ENCODE assay signal across 11 cellular contexts in genomic region chr13:100789968-100790367, GRCh38.
DNase-seq lines count a peak whose midpoint lies in the region; ATAC-seq and TF ChIP-seq lines count a peak whose summit lies in the region.
"Had no signal": no experiment of that assay in that cellular context is flagged by ENCODE, and none has a peak within 500 bp of the region (broad histone marks: within the 10 kb centered on the region; RNA-seq: fewer than 3 reads in every experiment).

No MANE protein-coding gene starts in this region.

- no peaks in the 10 kb centered on the region for H4K20me1 ChIP-seq in GM23338 (replicated peaks; ENCODE audit: insufficient read depth)

- no peaks in the 10 kb centered on the region for H3K36me3 ChIP-seq in GM23338 (ENCODE audit: insufficient read depth)
- H3K36me3 ChIP-seq in mesendoderm (ENCODE audit: control insufficient read depth, insufficient read depth, low read length), result no peaks in the 10 kb centered on the region
- H3K36me3 ChIP-seq: neutrophil had no signal

- no peak overlapping the region for H3K4me2 ChIP-seq in GM23338
- H3K4me2 ChIP-seq in mesendoderm (ENCODE audit: low read length), result no peak overlapping the region

- H3K27me3 ChIP-seq in GM23338 (ENCODE audit: insufficient read depth) (no peaks in the 10 kb centered on the region), mesendoderm (ENCODE audit: insufficient read depth, low read length, poor library complexity) (no peaks in the 10 kb centered on the region)
- H3K27me3 ChIP-seq: neutrophil had no signal

- H2BK5ac ChIP-seq in mesendoderm (ENCODE audit: low read length), result no peak overlapping the region

- no peak overlapping the region for H3K27ac ChIP-seq in GM23338 (ENCODE audit: low read depth)
- no peak overlapping the region for H3K27ac ChIP-seq in mesendoderm (ENCODE audit: low read depth, low read length)
- H3K27ac ChIP-seq: neutrophil had no signal

- no peak for TF ChIP-seq CTCF in GM23338 (conservative IDR thresholded peaks at IDR 0.05; ENCODE audit: low read depth in 2 of 2)

- peaks cover 5% of the 10 kb centered on the region; the same call in 2 of the 3 replicates for H3K4me1 Mint-ChIP-seq in GM23338
- peaks cover 6% of the 10 kb centered on the region for H3K4me1 Mint-ChIP-seq in activated T-helper 2 cell treated with anti-CD3 and anti-CD28 coated beads, Interferon-gamma antibody, Interleukin-2, Interleukin-4, amounts not matched to agents 10 μg/mL and 5 μg/mL and 100 μg/mL, durations not matched to agents 14 hours and 24 hours and 36 hours (ENCODE audit: low read depth)

- no peak overlapping the region for H3K4me3 ChIP-seq in GM23338
- no peak overlapping the region for H3K4me3 ChIP-seq in mesendoderm (ENCODE audit: low read length)

- H3K4ac ChIP-seq in mesendoderm (ENCODE audit: low read depth, low read length), result no peak overlapping the region

- DNase-seq in GM23338 (ENCODE audit: low spot score) (no peak), mesendoderm (no peak), iPS-NIHi7 (ENCODE audit: extremely low spot score) (no peak), glomerular visceral epithelial cell (ENCODE audit: extremely low spot score) (no peak), ureter (ENCODE audit: low spot score) (no peak)
- DNase-seq in activated T-helper 2 cell treated with anti-CD3 and anti-CD28 coated beads, Interferon-gamma antibody, Interleukin-2, Interleukin-4, amounts not matched to agents 10 μg/mL and 5 μg/mL and 100 μg/mL, durations not matched to agents 14 hours and 24 hours and 36 hours (ENCODE audit: low spot score), result no peak
- DNase-seq: activated naive CD4-positive, alpha-beta T cell treated with anti-CD3 and anti-CD28 coated beads, Interleukin-2, amount 50 U/mL, for 16 hours; Karpas-422 had no signal

- H2AK5ac ChIP-seq in mesendoderm (ENCODE audit: low read length), result no peak overlapping the region

- H2BK15ac ChIP-seq in mesendoderm (replicated peaks; ENCODE audit: low read depth), result no peak overlapping the region

- H3K27ac Mint-ChIP-seq in GM23338, result no peak overlapping the region
- H3K27ac Mint-ChIP-seq in activated T-helper 2 cell treated with anti-CD3 and anti-CD28 coated beads, Interferon-gamma antibody, Interleukin-2, Interleukin-4, amounts not matched to agents 10 μg/mL and 5 μg/mL and 100 μg/mL, durations not matched to agents 14 hours and 24 hours and 36 hours, result no peak overlapping the region

- H4K5ac ChIP-seq in mesendoderm (ENCODE audit: low read length), result no peak overlapping the region

- peak overlapping the region; percentile 25 for H3K18ac ChIP-seq in mesendoderm (ENCODE audit: low read length)

- WGBS in mesendoderm (ENCODE audit: extremely low coverage, insufficient coverage, low lambda C conversion rate), result no CpG with 5 or more reads among the region's 3 CpGs

- H3K56ac ChIP-seq in mesendoderm (ENCODE audit: low read length), result no peak overlapping the region

- H3K4me3 Mint-ChIP-seq in GM23338, result no peak overlapping the region
- H3K4me3 Mint-ChIP-seq in activated T-helper 2 cell treated with anti-CD3 and anti-CD28 coated beads, Interferon-gamma antibody, Interleukin-2, Interleukin-4, amounts not matched to agents 10 μg/mL and 5 μg/mL and 100 μg/mL, durations not matched to agents 14 hours and 24 hours and 36 hours (ENCODE audit: low read depth), result no peak overlapping the region

- H2AFZ ChIP-seq in GM23338, result peak overlapping the region; percentile 92

- peaks cover 45% of the 10 kb centered on the region for H3K9me3 Mint-ChIP-seq in GM23338
- peaks cover 13% of the 10 kb centered on the region for H3K9me3 Mint-ChIP-seq in activated T-helper 2 cell treated with anti-CD3 and anti-CD28 coated beads, Interferon-gamma antibody, Interleukin-2, Interleukin-4, amounts not matched to agents 10 μg/mL and 5 μg/mL and 100 μg/mL, durations not matched to agents 14 hours and 24 hours and 36 hours

- no peaks in the 10 kb centered on the region for H3F3A ChIP-seq in GM23338 (replicated peaks; ENCODE audit: low read depth)

- H3K4me1 ChIP-seq in GM23338 (ENCODE audit: insufficient read depth), result peaks cover 6% of the 10 kb centered on the region; the same call in 1 of the 2 replicates
- H3K4me1 ChIP-seq in mesendoderm (ENCODE audit: control insufficient read depth, low read depth, low read length), result no peaks in the 10 kb centered on the region

- H3K9me2 ChIP-seq in GM23338 (ENCODE audit: insufficient read depth), result no peaks in the 10 kb centered on the region; the same call in 1 of the 2 replicates

- H3K9ac ChIP-seq in mesendoderm (ENCODE audit: low read length), result no peak overlapping the region

- H3K27me3 Mint-ChIP-seq in GM23338 (ENCODE audit: insufficient read depth, low read depth, poor library complexity), result no peaks in the 10 kb centered on the region
- peaks cover 13% of the 10 kb centered on the region for H3K27me3 Mint-ChIP-seq in activated T-helper 2 cell treated with anti-CD3 and anti-CD28 coated beads, Interferon-gamma antibody, Interleukin-2, Interleukin-4, amounts not matched to agents 10 μg/mL and 5 μg/mL and 100 μg/mL, durations not matched to agents 14 hours and 24 hours and 36 hours (ENCODE audit: low read depth)

- H3K23ac ChIP-seq in mesendoderm (ENCODE audit: low read length), result no peak overlapping the region

- intact Hi-C loops in activated T-helper 2 cell treated with anti-CD3 and anti-CD28 coated beads, Interferon-gamma antibody, Interleukin-2, Interleukin-4, amounts not matched to agents 10 μg/mL and 5 μg/mL and 100 μg/mL, durations not matched to agents 14 hours and 24 hours and 36 hours (cut with micrococcal nuclease), result loop anchor here (1.0 kb wide), 1 partner anchor 85 kb away; no protein-coding TSS in a partner anchor

- H3K36me3 Mint-ChIP-seq in GM23338 (ENCODE audit: low read depth), result peaks cover 29% of the 10 kb centered on the region
- H3K36me3 Mint-ChIP-seq in activated T-helper 2 cell treated with anti-CD3 and anti-CD28 coated beads, Interferon-gamma antibody, Interleukin-2, Interleukin-4, amounts not matched to agents 10 μg/mL and 5 μg/mL and 100 μg/mL, durations not matched to agents 14 hours and 24 hours and 36 hours (ENCODE audit: low read depth), result no peaks in the 10 kb centered on the region

- H3K79me1 ChIP-seq in mesendoderm (ENCODE audit: low read length), result no peaks in the 10 kb centered on the region

- ATAC-seq in GM18873 (IDR thresholded peaks at IDR 0.05; ENCODE audit: low FRiP score, unreplicated experiment) (peak; percentile 46), GM23338 (no peak), HG03575 (IDR thresholded peaks at IDR 0.05; ENCODE audit: extremely low read depth, insufficient number of reproducible peaks, low FRiP score, unreplicated experiment) (peak; percentile 80)

- no peak overlapping the region for H4K8ac ChIP-seq in mesendoderm (ENCODE audit: low read depth, low read length)

- H3K79me2 ChIP-seq in GM23338 (replicated peaks; ENCODE audit: insufficient read depth) (no peaks in the 10 kb centered on the region), mesendoderm (ENCODE audit: control insufficient read depth, insufficient read depth, low read length) (no peaks in the 10 kb centered on the region)

- H2BK120ac ChIP-seq in mesendoderm (ENCODE audit: low read depth, low read length), result no peak overlapping the region

TF ChIP-seq in GM23338, 12 proteins besides CTCF, POLR2A, EP300 and RAD21 (continues in another document):
- TF ChIP-seq CREB1 (CRISPR knock-in tag; IDR thresholded peaks at IDR 0.05; ENCODE audit: low read depth), result no peak
- TF ChIP-seq NANOG (IDR thresholded peaks at IDR 0.05; ENCODE audit: borderline replicate concordance), result no peak
- TF ChIP-seq POLR2AphosphoS5 (IDR thresholded peaks at IDR 0.05; ENCODE audit: low read depth), result no peak
- TF ChIP-seq REST (IDR thresholded peaks at IDR 0.05; ENCODE audit: unreplicated experiment), result no peak
- TF ChIP-seq STAT1 (IDR thresholded peaks at IDR 0.05; ENCODE audit: unreplicated experiment), result no peak
- TF ChIP-seq ZNF114 (CRISPR knock-in tag; IDR thresholded peaks at IDR 0.05), result no peak
- no peak for TF ChIP-seq EZH2 (IDR thresholded peaks at IDR 0.05; ENCODE audit: low read depth, unreplicated experiment)
- TF ChIP-seq ETS1 (IDR thresholded peaks at IDR 0.05), result no peak
